In the genomic region with DNA sequence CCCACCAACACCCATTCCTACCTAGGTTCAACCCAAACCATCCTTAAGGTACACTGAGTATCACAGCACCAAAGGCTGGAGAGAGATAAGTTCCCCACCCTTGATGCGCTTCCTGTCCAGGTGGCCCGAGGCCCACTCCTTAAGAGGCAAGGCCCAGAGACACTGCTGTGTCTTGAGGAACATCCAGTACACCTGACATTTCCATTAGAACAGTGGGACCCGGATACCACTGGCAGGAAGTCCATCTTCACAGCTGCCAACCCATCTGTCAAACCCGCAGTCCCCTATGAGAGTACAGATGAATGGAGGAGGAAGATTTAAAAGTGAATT, we compare ENCODE assay signal across 8 cellular contexts. TPM values are rescaled to one million over a fixed set of nuclear protein-coding genes. Genes with fewer than 3 reads are reported as not detected.
DNase-seq lines count a peak whose midpoint lies in the region; ATAC-seq, FAIRE-seq and TF ChIP-seq lines count a peak whose summit lies in the region.

No MANE protein-coding gene starts in this region.

- no peaks in the 10 kb centered on the region for H3K79me1 ChIP-seq in mesendoderm (ENCODE audit: low read length)

- intact Hi-C loops in A673 (cut with micrococcal nuclease; ENCODE audit: unreplicated experiment), result no loop called here
- intact Hi-C loops in vagina (cut with DNase I), result no loop called here

- peak overlapping the region; percentile 86 for H3K9ac ChIP-seq in astrocyte (ENCODE audit: low read length)
- peak overlapping the region; percentile 56 for H3K9ac ChIP-seq in mesendoderm (ENCODE audit: low read length)

- peak overlapping the region; percentile 96 for H3K4me2 ChIP-seq in astrocyte (ENCODE audit: low read length)
- peak overlapping the region; percentile 81 for H3K4me2 ChIP-seq in mesendoderm (ENCODE audit: low read length)

- H3K79me2 ChIP-seq in astrocyte (ENCODE audit: insufficient read depth, low read length), result peaks cover 18% of the 10 kb centered on the region
- H3K79me2 ChIP-seq in mesendoderm (ENCODE audit: control insufficient read depth, insufficient read depth, low read length), result no peaks in the 10 kb centered on the region

- no peak overlapping the region for H2BK120ac ChIP-seq in mesendoderm (ENCODE audit: low read depth, low read length)

- peak overlapping the region; percentile 58 for H3K27ac Mint-ChIP-seq in astrocyte (ENCODE audit: unreplicated experiment)

- H2AK5ac ChIP-seq in mesendoderm (ENCODE audit: low read length), result no peak overlapping the region

- no peak overlapping the region for H4K5ac ChIP-seq in mesendoderm (ENCODE audit: low read length)

- no peaks in the 10 kb centered on the region for H3K4me1 ChIP-seq in A673 (ENCODE audit: insufficient read depth, low read length, poor library complexity, severe bottlenecking)
- H3K4me1 ChIP-seq in astrocyte (ENCODE audit: insufficient read depth, low read length), result peaks cover 3% of the 10 kb centered on the region
- H3K4me1 ChIP-seq in mesendoderm (ENCODE audit: control insufficient read depth, low read depth, low read length), result peaks cover 2% of the 10 kb centered on the region
- H3K4me1 ChIP-seq in vagina, result peaks cover 32% of the 10 kb centered on the region

- H4K20me1 ChIP-seq in astrocyte (ENCODE audit: insufficient read depth, low read length), result no peaks in the 10 kb centered on the region

- no peak overlapping the region for H2BK15ac ChIP-seq in mesendoderm (replicated peaks; ENCODE audit: low read depth)

- H4K8ac ChIP-seq in mesendoderm (ENCODE audit: low read depth, low read length), result no peak overlapping the region

- no peak for TF ChIP-seq POLR2A in vagina (IDR thresholded peaks at IDR 0.05)

- no peaks in the 10 kb centered on the region for H3K9me3 ChIP-seq in A673 (ENCODE audit: low read depth, low read length, poor library complexity, severe bottlenecking)
- no peaks in the 10 kb centered on the region for H3K9me3 ChIP-seq in astrocyte (ENCODE audit: insufficient read depth, low read depth, low read length)
- H3K9me3 ChIP-seq in vagina, result no peaks in the 10 kb centered on the region

- no peak for DNase-seq in A673 (ENCODE audit: low spot score)
- no peak for DNase-seq in H7
- DNase-seq in astrocyte (ENCODE audit: low read depth), result no peak
- peak; percentile 44 for DNase-seq in mesendoderm
- no peak for DNase-seq in vagina (ENCODE audit: extremely low spot score in 2 of 2)
- no peak for DNase-seq in A172 (ENCODE audit: low spot score)
- no peak for DNase-seq in iPS-NIHi7 (ENCODE audit: extremely low spot score)

- no peaks in the 10 kb centered on the region for H3K36me3 Mint-ChIP-seq in astrocyte (ENCODE audit: low read depth, unreplicated experiment)

- TF ChIP-seq CTCF in A673 (conservative IDR thresholded peaks at IDR 0.05; ENCODE audit: low read depth, low read length) (no peak), astrocyte (IDR thresholded peaks at IDR 0.05; ENCODE audit: insufficient read depth, low read depth, low read length) (no peak), vagina (IDR thresholded peaks at IDR 0.05) (no peak)

- no peaks in the 10 kb centered on the region for H3K27me3 ChIP-seq in A673 (replicated peaks; ENCODE audit: insufficient read depth, low read depth, low read length, poor library complexity)
- peaks cover 8% of the 10 kb centered on the region; the same call in 1 of the 2 replicates for H3K27me3 ChIP-seq in H7 (ENCODE audit: control insufficient read depth, insufficient read depth, low read length)
- no peaks in the 10 kb centered on the region for H3K27me3 ChIP-seq in astrocyte (ENCODE audit: insufficient read depth, low read length)
- no peaks in the 10 kb centered on the region for H3K27me3 ChIP-seq in mesendoderm (ENCODE audit: insufficient read depth, low read length, poor library complexity)
- H3K27me3 ChIP-seq in vagina, result no peaks in the 10 kb centered on the region

- H3K4me3 ChIP-seq in A673 (ENCODE audit: low read depth, low read length, poor library complexity, severe bottlenecking) (peak overlapping the region; percentile 68), H7 (ENCODE audit: insufficient read depth, low read depth, low read length) (peak overlapping the region; percentile 63), astrocyte (ENCODE audit: insufficient read depth, low read depth, low read length) (peak overlapping the region; percentile 77), mesendoderm (ENCODE audit: low read length) (no peak overlapping the region), vagina (peak overlapping the region; percentile 70)

- no peak overlapping the region for H2BK5ac ChIP-seq in mesendoderm (ENCODE audit: low read length)

- WGBS in mesendoderm (ENCODE audit: extremely low coverage, insufficient coverage, low lambda C conversion rate), result no CpG with 5 or more reads among the region's 4 CpGs

- no TSS peak for BruUV-seq in A673 (replicated peaks; lab: Mats Ljungman, UMichigan)

- H3K18ac ChIP-seq in mesendoderm (ENCODE audit: low read length), result no peak overlapping the region

- H3K4me1 Mint-ChIP-seq in astrocyte (ENCODE audit: low read depth, unreplicated experiment), result peaks cover 4% of the 10 kb centered on the region

- H3K27me3 Mint-ChIP-seq in astrocyte (ENCODE audit: low read depth, unreplicated experiment), result no peaks in the 10 kb centered on the region

- no peaks in the 10 kb centered on the region for H3K36me3 ChIP-seq in A673 (ENCODE audit: insufficient read depth, low read length, poor library complexity, severe bottlenecking)
- no peaks in the 10 kb centered on the region for H3K36me3 ChIP-seq in H7 (replicated peaks; ENCODE audit: control insufficient read depth, insufficient read depth, low read length)
- no peaks in the 10 kb centered on the region for H3K36me3 ChIP-seq in astrocyte (ENCODE audit: insufficient read depth, low read length)
- no peaks in the 10 kb centered on the region for H3K36me3 ChIP-seq in mesendoderm (ENCODE audit: control insufficient read depth, insufficient read depth, low read length)
- H3K36me3 ChIP-seq in vagina, result peaks cover 0 to 2% of the 10 kb centered on the region in 2 donors

- H3K4ac ChIP-seq in mesendoderm (ENCODE audit: low read depth, low read length), result no peak overlapping the region

- no peak overlapping the region for H3K23ac ChIP-seq in mesendoderm (ENCODE audit: low read length)

- H3K56ac ChIP-seq in mesendoderm (ENCODE audit: low read length), result peak overlapping the region; percentile 78

- FAIRE-seq in astrocyte (lab: Jason Lieb, UNC), result no peak

- H3K9me3 Mint-ChIP-seq in astrocyte (ENCODE audit: unreplicated experiment), result no peaks in the 10 kb centered on the region

- H2AFZ ChIP-seq in astrocyte (ENCODE audit: low read depth, low read length), result peak overlapping the region; percentile 97

- POLR2A ChIA-PET in A673 (lab: Charles Lee; ENCODE audit: low non-redundant PET), result interaction anchor here (0.6 kb wide), 1 partner anchor 318 kb away, joined by 9 read pairs; no protein-coding TSS in a partner anchor

- CTCF ChIA-PET in A673 (lab: Charles Lee), result interaction anchor here (0.6 kb wide), 1 partner anchor 70 kb away, joined by 3 read pairs; no protein-coding TSS in a partner anchor

- H3K27ac ChIP-seq in A673 (ENCODE audit: low read depth, low read length, poor library complexity, severe bottlenecking), result no peak overlapping the region
- H3K27ac ChIP-seq in astrocyte (ENCODE audit: low read depth, low read length), result no peak overlapping the region
- H3K27ac ChIP-seq in mesendoderm (ENCODE audit: low read depth, low read length), result no peak overlapping the region
- H3K27ac ChIP-seq in vagina, result peak overlapping the region; percentile 95

- ATAC-seq in GM21381 (IDR thresholded peaks at IDR 0.05; ENCODE audit: unreplicated experiment), result no peak

- peak overlapping the region; percentile 89 for H3K4me3 Mint-ChIP-seq in astrocyte (ENCODE audit: unreplicated experiment)

RNA-seq across cellular contexts. Expression of a gene that starts 0.3 kb away (rescaled TPM):
- total RNA-seq in A673 (2021), result 3.2 and 3.9 TPM in 2 replicates
- 0.74 and 1.8 TPM in 2 replicates for total RNA-seq in H7 (2014; rRNA removed; shearing (Covaris generic))
- total RNA-seq in astrocyte, result 8.7 and 11.3 TPM in 2 replicates
- polyA plus RNA-seq in mesendoderm (2013, experiment 1 of 2), result 2.6 TPM
- polyA plus RNA-seq in mesendoderm (2013, experiment 2 of 2), result 2.7 TPM
- 20.4 TPM for total RNA-seq in vagina
- total RNA-seq in A172 (2014; rRNA removed; shearing (Covaris generic)), result 9.8 and 11.4 TPM in 2 replicates

RNA-seq across cellular contexts. Expression of a gene that starts 23.5 kb away (rescaled TPM):
- total RNA-seq in A673 (2021) (43.3 and 45.7 TPM in 2 replicates), astrocyte (15.6 and 16.3 TPM in 2 replicates), vagina (25.0 TPM)
- 13.0 and 14.3 TPM in 2 replicates for total RNA-seq in H7 (2014; rRNA removed; shearing (Covaris generic))
- polyA plus RNA-seq in mesendoderm (2013, experiment 1 of 2), result 22.4 TPM
- polyA plus RNA-seq in mesendoderm (2013, experiment 2 of 2), result 21.3 TPM
- total RNA-seq in A172 (2014; rRNA removed; shearing (Covaris generic)), result 23.0 and 25.8 TPM in 2 replicates
